7 cellular contexts compared by ENCODE assay signal in the genomic region with DNA sequence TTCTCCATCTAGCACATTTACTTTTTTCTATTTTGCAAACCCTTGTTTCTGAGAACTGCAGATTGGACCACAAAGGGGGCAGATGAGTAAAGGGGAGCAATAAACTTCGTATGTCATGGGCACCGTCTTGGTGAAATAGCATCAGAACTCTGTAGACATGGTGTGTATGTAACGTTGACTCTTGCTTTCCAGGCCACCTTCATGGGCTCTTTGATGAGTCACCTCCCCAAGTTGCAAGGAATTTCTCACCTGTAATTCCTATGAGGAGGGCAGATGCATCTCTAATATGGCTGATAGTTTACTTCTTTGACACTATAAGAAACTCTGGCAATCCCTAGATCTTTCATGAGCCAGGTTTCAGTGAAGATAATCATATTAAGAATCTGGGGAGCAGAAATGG.
"Had no signal": no experiment of that assay in that cellular context is flagged by ENCODE, and none has a peak within 500 bp of the region (broad histone marks: within the 10 kb centered on the region; RNA-seq: fewer than 3 reads in every experiment).

No MANE protein-coding gene starts in this region.

- H3K4me3 ChIP-seq: GM23338, HAP-1, K562 had no signal

- H3K4me3 Mint-ChIP-seq: GM23338, HFFc6 had no signal

- ATAC-seq: GM23338, HCT116, K562 had no signal

- H3K27ac Mint-ChIP-seq: GM23338, HFFc6 had no signal

- H3K36me3 ChIP-seq: HAP-1 had no signal

- H3K9me3 ChIP-seq: HAP-1 had no signal

- DNase-seq: H7, HFFc6, IMR-90 had no signal

- H3K4me2 ChIP-seq: GM23338 had no signal

- H3K4me1 ChIP-seq: HAP-1 had no signal
